Comparison of ENCODE assay signal across 1 cellular context in the genomic region with DNA sequence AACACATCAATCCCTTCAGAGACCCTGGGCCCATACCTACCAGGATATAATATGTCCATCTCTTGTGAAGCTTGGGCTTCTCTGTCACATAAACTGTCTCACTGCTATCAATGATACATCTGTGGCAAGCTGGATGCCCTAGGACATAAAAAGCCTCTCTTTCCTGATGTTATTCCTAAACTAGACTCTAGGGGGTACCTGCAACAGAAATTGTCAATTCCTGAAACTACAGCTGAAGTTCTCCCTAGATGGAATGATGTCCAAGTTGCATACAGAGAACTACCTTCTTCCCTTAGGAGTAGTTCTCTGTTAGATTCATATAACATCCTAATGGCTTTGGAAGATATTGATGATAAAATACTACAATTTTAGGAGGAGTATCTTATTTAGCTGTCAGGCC.
TF ChIP-seq lines count a peak whose summit lies in the region.

No MANE protein-coding gene starts in this region.

TF ChIP-seq in GM23338, 12 proteins besides CTCF, POLR2A, EP300 and RAD21 (continued from another document):
- TF ChIP-seq REST (IDR thresholded peaks at IDR 0.05; ENCODE audit: unreplicated experiment) (no peak), JUNB (IDR thresholded peaks at IDR 0.05; ENCODE audit: unreplicated experiment) (no peak), ZNF114 (CRISPR knock-in tag; IDR thresholded peaks at IDR 0.05) (no peak), ZNF331 (CRISPR knock-in tag; IDR thresholded peaks at IDR 0.05; ENCODE audit: low read depth) (no peak)
- TF ChIP-seq, protein P1, sequence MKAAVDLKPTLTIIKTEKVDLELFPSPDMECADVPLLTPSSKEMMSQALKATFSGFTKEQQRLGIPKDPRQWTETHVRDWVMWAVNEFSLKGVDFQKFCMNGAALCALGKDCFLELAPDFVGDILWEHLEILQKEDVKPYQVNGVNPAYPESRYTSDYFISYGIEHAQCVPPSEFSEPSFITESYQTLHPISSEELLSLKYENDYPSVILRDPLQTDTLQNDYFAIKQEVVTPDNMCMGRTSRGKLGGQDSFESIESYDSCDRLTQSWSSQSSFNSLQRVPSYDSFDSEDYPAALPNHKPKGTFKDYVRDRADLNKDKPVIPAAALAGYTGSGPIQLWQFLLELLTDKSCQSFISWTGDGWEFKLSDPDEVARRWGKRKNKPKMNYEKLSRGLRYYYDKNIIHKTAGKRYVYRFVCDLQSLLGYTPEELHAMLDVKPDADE (IDR thresholded peaks at IDR 0.05), result no peak
